8 cellular contexts compared by ENCODE assay signal in genomic region chr20:17680836-17681740, GRCh38. TPM values are rescaled to one million over a fixed set of nuclear protein-coding genes. Genes with fewer than 3 reads are reported as not detected.
DNase-seq lines count a peak whose midpoint lies in the region; ATAC-seq and TF ChIP-seq lines count a peak whose summit lies in the region.

No MANE protein-coding gene starts in this region.

- peak overlapping the region; percentile 74 to 90 (median 84) for H3K4me3 Mint-ChIP-seq in CD4-positive, alpha-beta memory T cell
- H3K4me3 Mint-ChIP-seq in nephron progenitor cell, result peak overlapping the region; percentile 84
- H3K4me3 Mint-ChIP-seq in stimulated activated naive CD8-positive, alpha-beta T cell treated with anti-CD3 and anti-CD28 coated beads, Interleukin-15, Interleukin-2, amounts not matched to agents 100 ng/mL and 50 ng/mL, for 24 hours, result peak overlapping the region; percentile 79

- peak; percentile 71 to 80 (median 73) for DNase-seq in CD4-positive, alpha-beta memory T cell
- DNase-seq in RWPE1 (ENCODE audit: low spot score) (peak; percentile 86), fibroblast of the conjunctiva (ENCODE audit: low read depth) (peak; percentile 47), nephron progenitor cell (peak; percentile 89)
- peak; percentile 94 for DNase-seq in activated effector memory CD4-positive, alpha-beta T cell treated with anti-CD3 and anti-CD28 coated beads, Interleukin-2, amount 50 U/mL, for 16 hours

- no peaks in the 10 kb centered on the region for H3K36me3 ChIP-seq in CD4-positive, alpha-beta memory T cell (ENCODE audit: insufficient read depth, low read length)

- peaks cover 0 to 2% (median 0%) of the 10 kb centered on the region in 8 donors for H3K9me3 Mint-ChIP-seq in CD4-positive, alpha-beta memory T cell
- H3K9me3 Mint-ChIP-seq in nephron progenitor cell, result peaks cover 4% of the 10 kb centered on the region
- H3K9me3 Mint-ChIP-seq in stimulated activated naive CD8-positive, alpha-beta T cell treated with anti-CD3 and anti-CD28 coated beads, Interleukin-15, Interleukin-2, amounts not matched to agents 100 ng/mL and 50 ng/mL, for 24 hours, result no peaks in the 10 kb centered on the region

- H3K36me3 Mint-ChIP-seq in CD4-positive, alpha-beta memory T cell, result peaks cover 0 to 11% of the 10 kb centered on the region in 2 donors
- H3K36me3 Mint-ChIP-seq in nephron progenitor cell (ENCODE audit: low read depth), result peaks cover 21% of the 10 kb centered on the region
- H3K36me3 Mint-ChIP-seq in stimulated activated naive CD8-positive, alpha-beta T cell treated with anti-CD3 and anti-CD28 coated beads, Interleukin-15, Interleukin-2, amounts not matched to agents 100 ng/mL and 50 ng/mL, for 24 hours (ENCODE audit: low read depth), result peaks cover 6% of the 10 kb centered on the region

- H3K27ac ChIP-seq in CD4-positive, alpha-beta memory T cell (ENCODE audit: low read depth, low read length), result peak overlapping the region; percentile 45
- peak overlapping the region; percentile 97 for H3K27ac ChIP-seq in RWPE1

- H3K4me3 ChIP-seq in CD4-positive, alpha-beta memory T cell (ENCODE audit: low read length in 2 of 2), result peak overlapping the region in 1 of 2 donors; percentile 39

- CTCF ChIA-PET in CD4-positive, alpha-beta memory T cell (lab: Charles Lee; ENCODE audit: partially characterized antibody), result interaction anchor here (0.9 to 6.3 kb wide), 21 partner anchors 7 to 316 kb away, joined by 3 to 53 read pairs (median 8); partner anchors contain the start of genes BANF2, DSTN, MGME1 and SNX5
- CTCF ChIA-PET in RWPE1 (lab: Yijun Ruan, JAX), result interaction anchor here (0.6 to 2.6 kb wide), 12 partner anchors 12 to 303 kb away, joined by 3 to 13 read pairs (median 3); no protein-coding TSS in a partner anchor

- no peaks in the 10 kb centered on the region for H3K27me3 ChIP-seq in CD4-positive, alpha-beta memory T cell (ENCODE audit: insufficient read depth, low read length)

- POLR2A ChIA-PET in CD4-positive, alpha-beta memory T cell (lab: Charles Lee; ENCODE audit: partially characterized antibody), result interaction anchor here (0.7 to 4.2 kb wide), 11 partner anchors 10 to 607 kb away, joined by 3 to 77 read pairs (median 6); partner anchors contain the start of genes DSTN, KAT14, MGME1 and PET117
- POLR2A ChIA-PET in RWPE1 (lab: Yijun Ruan, JAX; ENCODE audit: low non-redundant PET), result interaction anchor here (0.6 kb wide), 1 partner anchor 97 kb away, joined by 9 read pairs; no protein-coding TSS in a partner anchor

- peaks cover 10 to 14% of the 10 kb centered on the region in 2 donors for H3K27me3 Mint-ChIP-seq in CD4-positive, alpha-beta memory T cell
- peaks cover 13% of the 10 kb centered on the region for H3K27me3 Mint-ChIP-seq in nephron progenitor cell (ENCODE audit: low read depth, poor library complexity)
- peaks cover 13% of the 10 kb centered on the region for H3K27me3 Mint-ChIP-seq in stimulated activated naive CD8-positive, alpha-beta T cell treated with anti-CD3 and anti-CD28 coated beads, Interleukin-15, Interleukin-2, amounts not matched to agents 100 ng/mL and 50 ng/mL, for 24 hours

- TF ChIP-seq CTCF in RWPE1 (conservative IDR thresholded peaks at IDR 0.05; ENCODE audit: low read depth) (peak; percentile 90), nephron progenitor cell (IDR thresholded peaks at IDR 0.05) (no peak)

- peak overlapping the region; percentile 13 to 90 (median 72) for H3K27ac Mint-ChIP-seq in CD4-positive, alpha-beta memory T cell
- H3K27ac Mint-ChIP-seq in nephron progenitor cell, result peak overlapping the region; percentile 98
- peak overlapping the region; percentile 68 for H3K27ac Mint-ChIP-seq in stimulated activated naive CD8-positive, alpha-beta T cell treated with anti-CD3 and anti-CD28 coated beads, Interleukin-15, Interleukin-2, amounts not matched to agents 100 ng/mL and 50 ng/mL, for 24 hours

- peaks cover 22% of the 10 kb centered on the region for H3K4me1 ChIP-seq in CD4-positive, alpha-beta memory T cell (ENCODE audit: insufficient read depth, low read length)

- intact Hi-C loops in CD4-positive, alpha-beta memory T cell (cut with micrococcal nuclease), result loop anchor here (1.0 kb wide), 1 partner anchor 315 kb away; no protein-coding TSS in a partner anchor

- peak; percentile 42 for ATAC-seq in GM19395 (IDR thresholded peaks at IDR 0.05; ENCODE audit: unreplicated experiment)
- ATAC-seq in HG03571 (IDR thresholded peaks at IDR 0.05; ENCODE audit: unreplicated experiment), result peak; percentile 31

- H3K4me1 Mint-ChIP-seq in CD4-positive, alpha-beta memory T cell, result peaks cover 12 to 28% (median 20%) of the 10 kb centered on the region in 4 donors
- peaks cover 33% of the 10 kb centered on the region for H3K4me1 Mint-ChIP-seq in nephron progenitor cell
- H3K4me1 Mint-ChIP-seq in stimulated activated naive CD8-positive, alpha-beta T cell treated with anti-CD3 and anti-CD28 coated beads, Interleukin-15, Interleukin-2, amounts not matched to agents 100 ng/mL and 50 ng/mL, for 24 hours (ENCODE audit: low read depth), result peaks cover 17% of the 10 kb centered on the region

- H3K9me3 ChIP-seq in CD4-positive, alpha-beta memory T cell (ENCODE audit: control insufficient read depth in 1 of 2, low read length in 2 of 2), result no peaks in the 10 kb centered on the region

RNA-seq across cellular contexts. Expression of gene RRBP1, which starts 1.0 kb away (rescaled TPM):
- total RNA-seq in CD4-positive, alpha-beta memory T cell, result 10 to 100 TPM; 28.0 to 33.7 TPM
- 10 to 100 TPM in 1 of 2 donors, under 1 TPM in 1; 0.63 to 13.9 TPM for polyA plus RNA-seq in CD4-positive, alpha-beta memory T cell

RNA-seq across cellular contexts. Expression of gene BANF2, which starts 18.7 kb away (rescaled TPM):
- total RNA-seq in CD4-positive, alpha-beta memory T cell, result not detected
- not detected for polyA plus RNA-seq in CD4-positive, alpha-beta memory T cell
